1 cellular context compared by ENCODE assay signal in the genomic region with DNA sequence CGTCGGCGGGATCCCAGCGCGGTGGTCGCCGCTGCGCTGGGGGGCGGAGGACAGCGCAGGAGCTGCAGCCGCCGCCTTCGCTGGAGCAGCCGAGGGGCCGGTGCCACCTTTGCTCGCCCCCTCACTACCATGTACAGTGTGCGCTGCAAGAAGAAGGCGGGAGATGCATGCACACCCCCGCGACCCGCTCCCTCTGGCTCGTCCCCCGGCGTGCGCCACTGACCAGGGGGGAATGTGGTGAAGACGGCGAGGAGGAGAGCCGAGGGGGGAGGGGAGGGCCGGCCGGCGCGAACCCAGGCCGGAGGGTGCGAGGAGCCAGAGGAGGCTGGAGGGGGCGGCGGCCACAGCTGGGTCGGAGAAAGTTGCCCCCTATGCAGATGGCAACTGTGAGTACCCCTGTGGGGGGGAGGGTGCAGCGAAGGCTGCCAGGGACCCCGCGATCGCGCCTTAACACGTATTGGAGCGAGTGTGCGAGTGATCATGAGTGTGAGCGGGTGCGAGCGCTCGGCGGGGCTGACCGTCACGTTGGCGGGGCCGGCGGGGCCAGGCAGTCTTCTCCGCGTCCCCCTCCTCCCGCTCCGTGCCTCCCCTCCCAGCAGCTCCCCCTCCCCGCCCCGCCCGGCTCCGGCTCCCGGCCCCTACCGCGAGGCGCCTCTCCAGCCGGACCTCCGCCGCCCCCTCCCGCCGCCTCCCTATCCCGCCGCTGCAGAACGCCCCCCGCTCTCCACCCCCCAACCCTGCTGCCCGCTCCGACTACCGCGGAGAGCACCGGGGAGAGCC.
TF ChIP-seq lines count a peak whose summit lies in the region.

No MANE protein-coding gene starts in this region.

TF ChIP-seq in HEK293, 187 proteins besides CTCF, POLR2A, EP300 and RAD21 (continued from another document):
- no peak for TF ChIP-seq KLF16 (tag by site-specific recombination; IDR thresholded peaks at IDR 0.05)
- TF ChIP-seq ZNF157 (tag by site-specific recombination; IDR thresholded peaks at IDR 0.05): no peak
